17 cellular contexts compared by ENCODE assay signal in genomic region chr15:43103939-43104338, GRCh38. TPM values are rescaled to one million over a fixed set of nuclear protein-coding genes. Genes with fewer than 3 reads are reported as not detected.
DNase-seq lines count a peak whose midpoint lies in the region; ATAC-seq and TF ChIP-seq lines count a peak whose summit lies in the region.
"Had no signal": no experiment of that assay in that cellular context is flagged by ENCODE, and none has a peak within 500 bp of the region (broad histone marks: within the 10 kb centered on the region; RNA-seq: fewer than 3 reads in every experiment).

No MANE protein-coding gene starts in this region.

- peaks cover 62% of the 10 kb centered on the region for H3K79me2 ChIP-seq in mammary epithelial cell (ENCODE audit: insufficient read depth, low read length)
- peaks cover 44% of the 10 kb centered on the region for H3K79me2 ChIP-seq in neural cell (replicated peaks; ENCODE audit: insufficient read depth, low read length)

- no peak for TF ChIP-seq EP300 in neural cell (conservative IDR thresholded peaks at IDR 0.05; ENCODE audit: poor library complexity, severe bottlenecking)

- peak overlapping the region; percentile 84 to 99 (median 91); a peak in 19 of 22 replicates for H3K4me2 ChIP-seq in BLaER1 treated with 17β-estradiol and CSF1 and Interleukin-3, amounts not matched to agents 10 nM and 100 nM
- peak overlapping the region; percentile 77 for H3K4me2 ChIP-seq in mammary epithelial cell (ENCODE audit: insufficient read depth, low read depth, low read length)
- peak overlapping the region; percentile 81 for H3K4me2 ChIP-seq in neural cell (ENCODE audit: low read length)

- DNase-seq in LNCaP clone FGC (ENCODE audit: low read depth) (no peak), mammary epithelial cell (peak; percentile 61)
- no peak for DNase-seq in activated effector memory CD4-positive, alpha-beta T cell treated with anti-CD3 and anti-CD28 coated beads, Interleukin-2, amount 50 U/mL, for 16 hours
- DNase-seq: activated CD4-positive, alpha-beta T cell treated with anti-CD3 and anti-CD28 coated beads, Interleukin-2, amount 50 U/mL, for 48 hours; activated naive CD4-positive, alpha-beta T cell treated with anti-CD3 and anti-CD28 coated beads for 36 hours; GDM1; NCI-H1694 treated with DMSO at 0.1 percent for 48 hours; NCI-H748 treated with DMSO at 0.1 percent for 48 hours; retina; stimulated activated CD4-positive, alpha-beta T cell treated with anti-CD3 and anti-CD28 coated beads, Interleukin-4, amount 100 ng/mL, for 4 hours; stimulated activated naive CD8-positive, alpha-beta T cell treated with anti-CD3 and anti-CD28 coated beads, Interleukin-15, Interleukin-2, amounts not matched to agents 100 U/mL and 50 U/mL, for 24 hours had no signal

- TF ChIP-seq RAD21 in neural cell (conservative IDR thresholded peaks at IDR 0.05), result no peak

- dilution Hi-C loops in mammary epithelial cell (cut with HindIII; ENCODE audit: low sequenced_read_pairs), result no loop called here

- no peak for TF ChIP-seq CTCF in LNCaP clone FGC (IDR thresholded peaks at IDR 0.05; ENCODE audit: control insufficient read depth, extremely low read depth, insufficient read depth)
- TF ChIP-seq CTCF in mammary epithelial cell (conservative IDR thresholded peaks at IDR 0.05 in 1 of 2, IDR thresholded peaks at IDR 0.05 in 1 of 2; ENCODE audit: extremely low read depth in 1 of 2, insufficient read depth in 1 of 2, low read depth in 1 of 2, low read length in 2 of 2), result no peak
- no peak for TF ChIP-seq CTCF in neural cell (IDR thresholded peaks at IDR 0.05; ENCODE audit: poor library complexity, severe bottlenecking)

- H3K27ac ChIP-seq in BLaER1 treated with 17β-estradiol and CSF1 and Interleukin-3, amounts not matched to agents 10 nM and 100 nM, result no peak overlapping the region
- peak overlapping the region; percentile 91 for H3K27ac ChIP-seq in mammary epithelial cell (ENCODE audit: insufficient read depth, low read depth, low read length)
- H3K27ac ChIP-seq in neural cell (ENCODE audit: low read length), result no peak overlapping the region

- no TSS peak for BruUV-seq in mammary epithelial cell (replicated peaks; lab: Mats Ljungman, UMichigan)

- no peaks in the 10 kb centered on the region for H3K9me2 ChIP-seq in neural cell (ENCODE audit: insufficient read depth, low read length)

- no peaks in the 10 kb centered on the region for H3K27me3 ChIP-seq in BLaER1 treated with 17β-estradiol and CSF1 and Interleukin-3, amounts not matched to agents 10 nM and 100 nM
- H3K27me3 ChIP-seq in mammary epithelial cell (ENCODE audit: insufficient read depth, low read length) (no peaks in the 10 kb centered on the region), neural cell (ENCODE audit: insufficient read depth, low read depth, low read length) (no peaks in the 10 kb centered on the region)
- H3K27me3 ChIP-seq: esophagus muscularis mucosa had no signal

- peaks cover 22 to 56% (median 50%) of the 10 kb centered on the region in 11 experiments for H3K36me3 ChIP-seq in BLaER1 treated with 17β-estradiol and CSF1 and Interleukin-3, amounts not matched to agents 10 nM and 100 nM
- H3K36me3 ChIP-seq in mammary epithelial cell (ENCODE audit: insufficient read depth, low read length), result peaks cover 11% of the 10 kb centered on the region
- peaks cover 6% of the 10 kb centered on the region for H3K36me3 ChIP-seq in neural cell (ENCODE audit: insufficient read depth, low read length)

- H3K9ac ChIP-seq in BLaER1 treated with 17β-estradiol and CSF1 and Interleukin-3, amounts not matched to agents 10 nM and 100 nM, result no peak overlapping the region
- peak overlapping the region; percentile 63 for H3K9ac ChIP-seq in mammary epithelial cell (ENCODE audit: insufficient read depth, low read length)
- H3K9ac ChIP-seq in neural cell (ENCODE audit: low read length), result peak overlapping the region; percentile 33

- H4K20me1 ChIP-seq in BLaER1 treated with 17β-estradiol and CSF1 and Interleukin-3, amounts not matched to agents 10 nM and 100 nM, result peaks cover 0 to 43% (median 0%) of the 10 kb centered on the region in 11 experiments; a peak in 11 of 22 replicates
- H4K20me1 ChIP-seq in mammary epithelial cell (ENCODE audit: insufficient read depth, low read length) (no peaks in the 10 kb centered on the region), neural cell (ENCODE audit: insufficient read depth) (no peaks in the 10 kb centered on the region)

- H3F3A ChIP-seq in neural cell (ENCODE audit: insufficient read depth, low read length, poor library complexity, severe bottlenecking), result peaks cover 5% of the 10 kb centered on the region

- ATAC-seq in HG02840 (IDR thresholded peaks at IDR 0.05; ENCODE audit: low FRiP score, unreplicated experiment), result no peak
- ATAC-seq in GM19452 (IDR thresholded peaks at IDR 0.05; ENCODE audit: unreplicated experiment), result no peak
- ATAC-seq in GM18870 (IDR thresholded peaks at IDR 0.05; ENCODE audit: unreplicated experiment), result no peak
- ATAC-seq: stimulated activated naive CD8-positive, alpha-beta T cell treated with anti-CD3 and anti-CD28 coated beads, Interleukin-15, Interleukin-2, amounts not matched to agents 100 U/mL and 50 U/mL, for 24 hours had no signal

- in situ Hi-C loops in mammary epithelial cell (cut with MboI; ENCODE audit: low sequenced_read_pairs in 2 of 2), result no loop called here

- CTCF ChIA-PET in mammary epithelial cell (lab: Charles Lee; ENCODE audit: low non-redundant PET), result no interaction called here

- intact Hi-C loops in mammary epithelial cell (cut with micrococcal nuclease), result loop anchor here (5.0 to 10.0 kb wide), 2 partner anchors 63 to 181 kb away; no protein-coding TSS in a partner anchor

- H3K9me3 ChIP-seq in BLaER1 treated with 17β-estradiol and CSF1 and Interleukin-3, amounts not matched to agents 10 nM and 100 nM (replicated peaks in 1 of 11), result no peaks in the 10 kb centered on the region
- H3K9me3 ChIP-seq in mammary epithelial cell (replicated peaks; ENCODE audit: insufficient read depth, low read length), result no peaks in the 10 kb centered on the region
- H3K9me3 ChIP-seq in neural cell (ENCODE audit: low read length), result no peaks in the 10 kb centered on the region
- H3K9me3 ChIP-seq: esophagus muscularis mucosa had no signal

- peaks cover 14 to 35% (median 24%) of the 10 kb centered on the region in 10 experiments for H3K4me1 ChIP-seq in BLaER1 treated with 17β-estradiol and CSF1 and Interleukin-3, amounts not matched to agents 10 nM and 100 nM
- peaks cover 36% of the 10 kb centered on the region for H3K4me1 ChIP-seq in mammary epithelial cell (ENCODE audit: insufficient read depth, low read length)

- WGBS in mammary epithelial cell (ENCODE audit: low coverage, missing lambda C conversion rate), result 0% methylated on average over 1 of the region's 1 CpG

- peak overlapping the region in 1 of 10 experiments; percentile 81; a peak in 3 of 20 replicates for H3K4me3 ChIP-seq in BLaER1 treated with 17β-estradiol and CSF1 and Interleukin-3, amounts not matched to agents 10 nM and 100 nM
- H3K4me3 ChIP-seq in LNCaP clone FGC (ENCODE audit: low read depth, low read length), result peak overlapping the region; percentile 95
- H3K4me3 ChIP-seq in mammary epithelial cell (replicated peaks in 1 of 3; ENCODE audit: insufficient read depth in 1 of 3, low read depth in 2 of 3, low read length in 3 of 3), result peak overlapping the region; percentile 74 to 82 (median 77)
- H3K4me3 ChIP-seq in neural cell (ENCODE audit: low read length), result peak overlapping the region; percentile 77

- H2AFZ ChIP-seq in mammary epithelial cell (ENCODE audit: low read depth, low read length), result no peak overlapping the region
- H2AFZ ChIP-seq in neural cell (ENCODE audit: low read depth, low read length), result no peak overlapping the region

TF ChIP-seq in neural cell, 6 proteins besides CTCF, POLR2A, EP300 and RAD21:
- TF ChIP-seq TAF1 (IDR thresholded peaks at IDR 0.05; ENCODE audit: low read depth) (no peak), MXI1 (conservative IDR thresholded peaks at IDR 0.05; ENCODE audit: poor library complexity, severe bottlenecking) (no peak), POLR2AphosphoS5 (IDR thresholded peaks at IDR 0.05) (no peak), REST (IDR thresholded peaks at IDR 0.05; ENCODE audit: borderline replicate concordance) (no peak), EZH2 (IDR thresholded peaks at IDR 0.05; ENCODE audit: borderline replicate concordance, insufficient read depth, low read length, poor library complexity, severe bottlenecking) (no peak)

RNA-seq across cellular contexts. Expression of gene UBR1, which starts 1.9 kb away (rescaled TPM):
- total RNA-seq in mammary epithelial cell, result 10 to 100 TPM; 32.5 to 45.8 TPM
- polyA plus RNA-seq in mammary epithelial cell (9.6 TPM), neural cell (33.5 and 35.9 TPM in 2 replicates)
- polyA minus RNA-seq in mammary epithelial cell (25.4 TPM), neural cell (87.4 and 99.2 TPM in 2 replicates)

RNA-seq across cellular contexts. Expression of gene TMEM62, which starts 29.4 kb away (rescaled TPM):
- 10 to 100 TPM; 13.3 to 14.8 TPM for total RNA-seq in mammary epithelial cell
- polyA plus RNA-seq in mammary epithelial cell (4.7 TPM), neural cell (8.7 and 14.3 TPM in 2 replicates)
- polyA minus RNA-seq in mammary epithelial cell (4.8 TPM), neural cell (10.5 and 12.5 TPM in 2 replicates)

Comparison
In these comparisons a context has a peak if more than half of its experiments do, and no peak if none do; other contexts are left out.
1. H3K9ac ChIP-seq: peak in mammary epithelial cell (single experiment) and neural cell (single experiment); none in BLaER1 treated with 17β-estradiol and CSF1 and Interleukin-3, amounts not matched to agents 10 nM and 100 nM (0 of 11).
2. Peak in every context shown above with its lines, with median percentiles within 50 percentile points of each other: H3K4me2 ChIP-seq.